1 cellular context compared by ENCODE assay signal in the genomic region with DNA sequence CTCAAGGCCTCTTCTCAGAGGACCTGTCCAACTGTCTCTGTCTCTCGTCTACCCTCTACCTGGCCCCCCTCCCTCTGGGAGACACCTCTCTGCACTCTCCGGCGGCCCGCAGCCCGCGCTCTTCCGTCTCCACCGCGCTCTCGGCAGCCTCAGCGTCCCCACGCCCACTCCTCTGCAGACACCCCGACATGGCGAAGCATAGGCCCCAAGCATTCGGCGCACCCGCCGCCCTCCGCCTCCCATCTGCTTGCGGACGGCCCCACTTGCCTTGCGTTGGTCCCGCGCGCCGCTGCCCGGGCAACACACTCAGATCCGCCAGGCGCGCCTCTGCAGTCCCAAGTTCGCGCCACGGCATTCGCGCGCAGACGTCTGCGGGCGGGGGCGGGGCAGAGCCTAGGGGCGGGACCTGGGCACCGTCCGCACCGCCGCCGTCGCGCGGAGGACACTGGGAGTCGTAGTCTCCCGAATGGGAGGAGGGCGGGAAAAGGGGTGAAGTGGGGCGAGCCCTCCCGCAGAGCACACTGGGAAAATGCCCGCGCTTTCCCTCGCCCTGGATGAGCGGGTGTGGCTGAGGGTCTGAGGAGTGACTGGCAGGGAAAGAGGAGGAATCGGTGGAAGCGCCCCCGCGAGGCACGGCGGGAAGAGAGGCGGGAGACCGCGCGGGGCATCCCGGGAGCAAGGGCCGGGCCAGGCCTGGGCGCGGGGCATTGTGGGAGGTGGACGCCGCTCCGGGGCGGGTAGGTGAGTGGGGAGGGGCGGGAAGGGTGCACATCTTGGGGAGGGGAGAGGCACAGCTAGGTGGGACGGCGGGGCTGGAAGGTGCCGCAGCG.
TF ChIP-seq lines count a peak whose summit lies in the region.

A gene (minus strand): TSS at position 371 of the 830 bp plus-strand sequence. CDS start 4,778 bp downstream, outside the sequence.
A gene (plus strand): TSS at position 707 of the 830 bp plus-strand sequence. CDS start 1,123 bp downstream, outside the sequence.

TF ChIP-seq in K562, 482 proteins besides CTCF, POLR2A, EP300 and RAD21 (continued from another document and continues in another):
- TF ChIP-seq, protein P1, sequence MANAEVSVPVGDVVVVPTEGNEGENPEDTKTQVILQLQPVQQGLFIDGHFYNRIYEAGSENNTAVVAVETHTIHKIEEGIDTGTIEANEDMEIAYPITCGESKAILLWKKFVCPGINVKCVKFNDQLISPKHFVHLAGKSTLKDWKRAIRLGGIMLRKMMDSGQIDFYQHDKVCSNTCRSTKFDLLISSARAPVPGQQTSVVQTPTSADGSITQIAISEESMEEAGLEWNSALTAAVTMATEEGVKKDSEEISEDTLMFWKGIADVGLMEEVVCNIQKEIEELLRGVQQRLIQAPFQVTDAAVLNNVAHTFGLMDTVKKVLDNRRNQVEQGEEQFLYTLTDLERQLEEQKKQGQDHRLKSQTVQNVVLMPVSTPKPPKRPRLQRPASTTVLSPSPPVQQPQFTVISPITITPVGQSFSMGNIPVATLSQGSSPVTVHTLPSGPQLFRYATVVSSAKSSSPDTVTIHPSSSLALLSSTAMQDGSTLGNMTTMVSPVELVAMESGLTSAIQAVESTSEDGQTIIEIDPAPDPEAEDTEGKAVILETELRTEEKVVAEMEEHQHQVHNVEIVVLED (CRISPR knock-in tag; IDR thresholded peaks at IDR 0.05) = peak; percentile 95
- TF ChIP-seq SAP30 (IDR thresholded peaks at IDR 0.05; ENCODE audit: borderline replicate concordance, insufficient read depth, low read depth, low read length, poor library complexity, severe bottlenecking) (peak; percentile 94), NFRKB (IDR thresholded peaks at IDR 0.05; ENCODE audit: low read depth) (no peak), RBM25 (IDR thresholded peaks at IDR 0.05; ENCODE audit: low read depth, low read length, severe bottlenecking) (no peak), CBX1 (IDR thresholded peaks at IDR 0.05; ENCODE audit: low read depth) (no peak; the same call in 1 of the 2 replicates), FOXK2 (conservative IDR thresholded peaks at IDR 0.05 in 1 of 2, IDR thresholded peaks at IDR 0.05 in 1 of 2; ENCODE audit: low read depth in 2 of 2) (no peak; a peak in 1 of 4 replicates), KLF16 (IDR thresholded peaks at IDR 0.05) (no peak), ZNF134 (CRISPR knock-in tag; conservative IDR thresholded peaks at IDR 0.05) (peak; percentile 40; the same call in 1 of the 2 replicates), SAFB (IDR thresholded peaks at IDR 0.05; ENCODE audit: borderline replicate concordance, low read depth, low read length) (peak; percentile 64; the same call in 1 of the 2 replicates), FUS (optimal IDR thresholded peaks at IDR 0.05; ENCODE audit: low read depth, low read length) (no peak), ZNF551 (CRISPR knock-in tag; IDR thresholded peaks at IDR 0.05) (no peak), ZNF232 (CRISPR knock-in tag; IDR thresholded peaks at IDR 0.05) (no peak), ETV1 (tag; conservative IDR thresholded peaks at IDR 0.05; ENCODE audit: low read depth) (no peak), MBD2 (IDR thresholded peaks at IDR 0.05; ENCODE audit: borderline replicate concordance, low read depth) (peak; percentile 74), HIVEP1 (CRISPR knock-in tag; IDR thresholded peaks at IDR 0.05) (no peak), TBP (optimal IDR thresholded peaks at IDR 0.05; ENCODE audit: low read depth, low read length) (peak; percentile 42), RCOR1 (IDR thresholded peaks at IDR 0.05; ENCODE audit: borderline replicate concordance in 1 of 2, low read depth in 2 of 2, low read length in 2 of 2) (0 out of 4 replicates have a peak, but pooled peaks of 1 of the 2 experiments have one; percentile 5), ZSCAN32 (CRISPR knock-in tag; IDR thresholded peaks at IDR 0.05) (no peak), HMG20A (CRISPR knock-in tag; conservative IDR thresholded peaks at IDR 0.05) (no peak), PHF20 (IDR thresholded peaks at IDR 0.05; ENCODE audit: partially characterized antibody) (peak; percentile 58), CREM (IDR thresholded peaks at IDR 0.05; ENCODE audit: low read depth) (peak; percentile 84), ELF1 (tag; IDR thresholded peaks at IDR 0.05) (peak; percentile 3; the same call in 1 of the 2 replicates), TOE1 (IDR thresholded peaks at IDR 0.05; ENCODE audit: borderline replicate concordance) (peak; percentile 53; the same call in 1 of the 2 replicates), TOE1 (CRISPR knock-in tag; IDR thresholded peaks at IDR 0.05; ENCODE audit: borderline replicate concordance, low read depth) (no peak), RBFOX2 (IDR thresholded peaks at IDR 0.05; ENCODE audit: low read depth, low read length) (peak; percentile 91), KDM2B (CRISPR knock-in tag; IDR thresholded peaks at IDR 0.05) (peak; percentile 68; the same call in 1 of the 2 replicates), NR2C1 (IDR thresholded peaks at IDR 0.05) (peak; percentile 68), NR2C1 (tag; IDR thresholded peaks at IDR 0.05) (peak; percentile 77), ARNT (IDR thresholded peaks at IDR 0.05) (peak in 1 of 2 experiments; percentile 91; a peak in 2 of 4 replicates), KDM4B (IDR thresholded peaks at IDR 0.05; ENCODE audit: borderline replicate concordance in 2 of 2, low read depth in 1 of 2) (peak in 1 of 2 experiments; percentile 31; a peak in 1 of 4 replicates), NR2C2 (CRISPR knock-in tag; IDR thresholded peaks at IDR 0.05) (0 out of 2 replicates have a peak, but pooled peaks have one; percentile 52), NR2C2 (tag; IDR thresholded peaks at IDR 0.05) (peak; percentile 83), ZBTB17 (CRISPR knock-in tag; IDR thresholded peaks at IDR 0.05) (peak; percentile 64; the same call in 1 of the 2 replicates), MAFK (IDR thresholded peaks at IDR 0.05; ENCODE audit: low read length) (no peak), NFATC3 (IDR thresholded peaks at IDR 0.05) (no peak), DIDO1 (tag; IDR thresholded peaks at IDR 0.05; ENCODE audit: low read depth) (peak; percentile 67; the same call in 1 of the 2 replicates), POLR2B (IDR thresholded peaks at IDR 0.05; ENCODE audit: low read depth, partially characterized antibody) (peak; percentile 76)
- TF ChIP-seq, protein P2, sequence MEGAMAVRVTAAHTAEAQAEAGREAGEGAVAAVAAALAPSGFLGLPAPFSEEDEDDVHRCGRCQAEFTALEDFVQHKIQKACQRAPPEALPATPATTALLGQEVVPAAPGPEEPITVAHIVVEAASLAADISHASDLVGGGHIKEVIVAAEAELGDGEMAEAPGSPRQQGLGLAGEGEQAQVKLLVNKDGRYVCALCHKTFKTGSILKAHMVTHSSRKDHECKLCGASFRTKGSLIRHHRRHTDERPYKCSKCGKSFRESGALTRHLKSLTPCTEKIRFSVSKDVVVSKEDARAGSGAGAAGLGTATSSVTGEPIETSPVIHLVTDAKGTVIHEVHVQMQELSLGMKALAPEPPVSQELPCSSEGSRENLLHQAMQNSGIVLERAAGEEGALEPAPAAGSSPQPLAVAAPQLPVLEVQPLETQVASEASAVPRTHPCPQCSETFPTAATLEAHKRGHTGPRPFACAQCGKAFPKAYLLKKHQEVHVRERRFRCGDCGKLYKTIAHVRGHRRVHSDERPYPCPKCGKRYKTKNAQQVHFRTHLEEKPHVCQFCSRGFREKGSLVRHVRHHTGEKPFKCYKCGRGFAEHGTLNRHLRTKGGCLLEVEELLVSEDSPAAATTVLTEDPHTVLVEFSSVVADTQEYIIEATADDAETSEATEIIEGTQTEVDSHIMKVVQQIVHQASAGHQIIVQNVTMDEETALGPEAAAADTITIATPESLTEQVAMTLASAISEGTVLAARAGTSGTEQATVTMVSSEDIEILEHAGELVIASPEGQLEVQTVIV (CRISPR knock-in tag; IDR thresholded peaks at IDR 0.05; ENCODE audit: borderline replicate concordance) = no peak
- TF ChIP-seq, protein P3, sequence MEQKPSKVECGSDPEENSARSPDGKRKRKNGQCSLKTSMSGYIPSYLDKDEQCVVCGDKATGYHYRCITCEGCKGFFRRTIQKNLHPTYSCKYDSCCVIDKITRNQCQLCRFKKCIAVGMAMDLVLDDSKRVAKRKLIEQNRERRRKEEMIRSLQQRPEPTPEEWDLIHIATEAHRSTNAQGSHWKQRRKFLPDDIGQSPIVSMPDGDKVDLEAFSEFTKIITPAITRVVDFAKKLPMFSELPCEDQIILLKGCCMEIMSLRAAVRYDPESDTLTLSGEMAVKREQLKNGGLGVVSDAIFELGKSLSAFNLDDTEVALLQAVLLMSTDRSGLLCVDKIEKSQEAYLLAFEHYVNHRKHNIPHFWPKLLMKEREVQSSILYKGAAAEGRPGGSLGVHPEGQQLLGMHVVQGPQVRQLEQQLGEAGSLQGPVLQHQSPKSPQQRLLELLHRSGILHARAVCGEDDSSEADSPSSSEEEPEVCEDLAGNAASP (IDR thresholded peaks at IDR 0.05) = no peak
- TF ChIP-seq, protein P4, sequence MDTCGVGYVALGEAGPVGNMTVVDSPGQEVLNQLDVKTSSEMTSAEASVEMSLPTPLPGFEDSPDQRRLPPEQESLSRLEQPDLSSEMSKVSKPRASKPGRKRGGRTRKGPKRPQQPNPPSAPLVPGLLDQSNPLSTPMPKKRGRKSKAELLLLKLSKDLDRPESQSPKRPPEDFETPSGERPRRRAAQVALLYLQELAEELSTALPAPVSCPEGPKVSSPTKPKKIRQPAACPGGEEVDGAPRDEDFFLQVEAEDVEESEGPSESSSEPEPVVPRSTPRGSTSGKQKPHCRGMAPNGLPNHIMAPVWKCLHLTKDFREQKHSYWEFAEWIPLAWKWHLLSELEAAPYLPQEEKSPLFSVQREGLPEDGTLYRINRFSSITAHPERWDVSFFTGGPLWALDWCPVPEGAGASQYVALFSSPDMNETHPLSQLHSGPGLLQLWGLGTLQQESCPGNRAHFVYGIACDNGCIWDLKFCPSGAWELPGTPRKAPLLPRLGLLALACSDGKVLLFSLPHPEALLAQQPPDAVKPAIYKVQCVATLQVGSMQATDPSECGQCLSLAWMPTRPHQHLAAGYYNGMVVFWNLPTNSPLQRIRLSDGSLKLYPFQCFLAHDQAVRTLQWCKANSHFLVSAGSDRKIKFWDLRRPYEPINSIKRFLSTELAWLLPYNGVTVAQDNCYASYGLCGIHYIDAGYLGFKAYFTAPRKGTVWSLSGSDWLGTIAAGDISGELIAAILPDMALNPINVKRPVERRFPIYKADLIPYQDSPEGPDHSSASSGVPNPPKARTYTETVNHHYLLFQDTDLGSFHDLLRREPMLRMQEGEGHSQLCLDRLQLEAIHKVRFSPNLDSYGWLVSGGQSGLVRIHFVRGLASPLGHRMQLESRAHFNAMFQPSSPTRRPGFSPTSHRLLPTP (IDR thresholded peaks at IDR 0.05; ENCODE audit: borderline replicate concordance, extremely low read depth, insufficient read length) = no peak
- TF ChIP-seq, protein P5, sequence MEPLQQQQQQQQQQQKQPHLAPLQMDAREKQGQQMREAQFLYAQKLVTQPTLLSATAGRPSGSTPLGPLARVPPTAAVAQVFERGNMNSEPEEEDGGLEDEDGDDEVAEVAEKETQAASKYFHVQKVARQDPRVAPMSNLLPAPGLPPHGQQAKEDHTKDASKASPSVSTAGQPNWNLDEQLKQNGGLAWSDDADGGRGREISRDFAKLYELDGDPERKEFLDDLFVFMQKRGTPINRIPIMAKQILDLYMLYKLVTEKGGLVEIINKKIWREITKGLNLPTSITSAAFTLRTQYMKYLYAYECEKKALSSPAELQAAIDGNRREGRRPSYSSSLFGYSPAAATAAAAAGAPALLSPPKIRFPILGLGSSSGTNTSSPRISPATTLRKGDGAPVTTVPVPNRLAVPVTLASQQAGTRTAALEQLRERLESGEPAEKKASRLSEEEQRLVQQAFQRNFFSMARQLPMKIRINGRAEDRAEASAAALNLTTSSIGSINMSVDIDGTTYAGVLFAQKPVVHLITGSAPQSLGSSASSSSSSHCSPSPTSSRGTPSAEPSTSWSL (CRISPR knock-in tag; IDR thresholded peaks at IDR 0.05; ENCODE audit: borderline replicate concordance) = no peak
- TF ChIP-seq, protein P6, sequence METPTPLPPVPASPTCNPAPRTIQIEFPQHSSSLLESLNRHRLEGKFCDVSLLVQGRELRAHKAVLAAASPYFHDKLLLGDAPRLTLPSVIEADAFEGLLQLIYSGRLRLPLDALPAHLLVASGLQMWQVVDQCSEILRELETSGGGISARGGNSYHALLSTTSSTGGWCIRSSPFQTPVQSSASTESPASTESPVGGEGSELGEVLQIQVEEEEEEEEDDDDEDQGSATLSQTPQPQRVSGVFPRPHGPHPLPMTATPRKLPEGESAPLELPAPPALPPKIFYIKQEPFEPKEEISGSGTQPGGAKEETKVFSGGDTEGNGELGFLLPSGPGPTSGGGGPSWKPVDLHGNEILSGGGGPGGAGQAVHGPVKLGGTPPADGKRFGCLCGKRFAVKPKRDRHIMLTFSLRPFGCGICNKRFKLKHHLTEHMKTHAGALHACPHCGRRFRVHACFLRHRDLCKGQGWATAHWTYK (CRISPR knock-in tag; IDR thresholded peaks at IDR 0.05) = peak; percentile 75; the same call in 1 of the 2 replicates
- TF ChIP-seq, protein P7, sequence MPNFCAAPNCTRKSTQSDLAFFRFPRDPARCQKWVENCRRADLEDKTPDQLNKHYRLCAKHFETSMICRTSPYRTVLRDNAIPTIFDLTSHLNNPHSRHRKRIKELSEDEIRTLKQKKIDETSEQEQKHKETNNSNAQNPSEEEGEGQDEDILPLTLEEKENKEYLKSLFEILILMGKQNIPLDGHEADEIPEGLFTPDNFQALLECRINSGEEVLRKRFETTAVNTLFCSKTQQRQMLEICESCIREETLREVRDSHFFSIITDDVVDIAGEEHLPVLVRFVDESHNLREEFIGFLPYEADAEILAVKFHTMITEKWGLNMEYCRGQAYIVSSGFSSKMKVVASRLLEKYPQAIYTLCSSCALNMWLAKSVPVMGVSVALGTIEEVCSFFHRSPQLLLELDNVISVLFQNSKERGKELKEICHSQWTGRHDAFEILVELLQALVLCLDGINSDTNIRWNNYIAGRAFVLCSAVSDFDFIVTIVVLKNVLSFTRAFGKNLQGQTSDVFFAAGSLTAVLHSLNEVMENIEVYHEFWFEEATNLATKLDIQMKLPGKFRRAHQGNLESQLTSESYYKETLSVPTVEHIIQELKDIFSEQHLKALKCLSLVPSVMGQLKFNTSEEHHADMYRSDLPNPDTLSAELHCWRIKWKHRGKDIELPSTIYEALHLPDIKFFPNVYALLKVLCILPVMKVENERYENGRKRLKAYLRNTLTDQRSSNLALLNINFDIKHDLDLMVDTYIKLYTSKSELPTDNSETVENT (CRISPR knock-in tag; IDR thresholded peaks at IDR 0.05) = peak; percentile 45; the same call in 1 of the 2 replicates
- TF ChIP-seq, protein P8, sequence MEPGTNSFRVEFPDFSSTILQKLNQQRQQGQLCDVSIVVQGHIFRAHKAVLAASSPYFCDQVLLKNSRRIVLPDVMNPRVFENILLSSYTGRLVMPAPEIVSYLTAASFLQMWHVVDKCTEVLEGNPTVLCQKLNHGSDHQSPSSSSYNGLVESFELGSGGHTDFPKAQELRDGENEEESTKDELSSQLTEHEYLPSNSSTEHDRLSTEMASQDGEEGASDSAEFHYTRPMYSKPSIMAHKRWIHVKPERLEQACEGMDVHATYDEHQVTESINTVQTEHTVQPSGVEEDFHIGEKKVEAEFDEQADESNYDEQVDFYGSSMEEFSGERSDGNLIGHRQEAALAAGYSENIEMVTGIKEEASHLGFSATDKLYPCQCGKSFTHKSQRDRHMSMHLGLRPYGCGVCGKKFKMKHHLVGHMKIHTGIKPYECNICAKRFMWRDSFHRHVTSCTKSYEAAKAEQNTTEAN (CRISPR knock-in tag; IDR thresholded peaks at IDR 0.05) = no peak
- TF ChIP-seq, protein P9, sequence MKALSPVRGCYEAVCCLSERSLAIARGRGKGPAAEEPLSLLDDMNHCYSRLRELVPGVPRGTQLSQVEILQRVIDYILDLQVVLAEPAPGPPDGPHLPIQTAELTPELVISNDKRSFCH (CRISPR knock-in tag; IDR thresholded peaks at IDR 0.05) = no peak
- TF ChIP-seq, protein P9 (tag; IDR thresholded peaks at IDR 0.05) = 0 out of 2 replicates have a peak, but pooled peaks have one; percentile 22
